Comparison of ENCODE assay signal across 15 cellular contexts in genomic region chr6:143160008-143160407, GRCh38.
DNase-seq lines count a peak whose midpoint lies in the region; ATAC-seq and TF ChIP-seq lines count a peak whose summit lies in the region.
"Had no signal": no experiment of that assay in that cellular context is flagged by ENCODE, and none has a peak within 500 bp of the region (broad histone marks: within the 10 kb centered on the region; RNA-seq: fewer than 3 reads in every experiment).

No MANE protein-coding gene starts in this region.

- H3K27me3 ChIP-seq in GM23248 (replicated peaks; ENCODE audit: insufficient read depth), result no peaks in the 10 kb centered on the region

- H3K27ac ChIP-seq in GM23248, result no peak overlapping the region
- peak overlapping the region; percentile 52 for H3K27ac ChIP-seq in mesodermal cell (ENCODE audit: low read depth, low read length, severe bottlenecking)

- in situ Hi-C loops in GM23248 (cut with MboI), result no loop called here

- H3K4me2 ChIP-seq in GM23248 (ENCODE audit: unreplicated experiment), result peak overlapping the region; percentile 57

- peak; percentile 19; the same call in 1 of the 3 replicates for ATAC-seq in SK-N-SH treated with all-trans-retinoic acid at 6 μM for 48 hours

- H3K9me3 Mint-ChIP-seq in type B pancreatic cell, result no peaks in the 10 kb centered on the region
- H3K9me3 Mint-ChIP-seq in osteocyte (ENCODE audit: unreplicated experiment), result peaks cover 6% of the 10 kb centered on the region

- 47 to 61% methylated on average over 1 of the region's 1 CpG for WGBS in GM23248 (ENCODE audit: low coverage in 1 of 2, low lambda C conversion rate in 2 of 2, missing lambda C conversion rate in 2 of 2), 2 experiments
- WGBS in mesodermal cell (ENCODE audit: insufficient coverage in 2 of 2), 2 experiments, result 67% methylated on average over 1 of the region's 1 CpG; no CpG with 5 or more reads in 1 of the 2 experiments

- no peaks in the 10 kb centered on the region for H3K27me3 Mint-ChIP-seq in type B pancreatic cell
- H3K27me3 Mint-ChIP-seq in osteocyte (ENCODE audit: unreplicated experiment), result no peaks in the 10 kb centered on the region

- peaks cover 45% of the 10 kb centered on the region for H3K4me1 ChIP-seq in GM23248 (ENCODE audit: insufficient read depth)
- peaks cover 25% of the 10 kb centered on the region for H3K4me1 ChIP-seq in mesodermal cell (ENCODE audit: control insufficient read depth, insufficient read depth, low read length, poor library complexity, severe bottlenecking)

- DNase-seq in GM23248 (peak; percentile 17), type B pancreatic cell (ENCODE audit: extremely low spot score, unreplicated experiment) (no peak), AG20443 (ENCODE audit: low spot score) (no peak), osteocyte (ENCODE audit: extremely low spot score, unreplicated experiment) (no peak), NCI-H146 (lab: John Stamatoyannopoulos, UW) (no peak)
- DNase-seq: DMS79 treated with DMSO at 0.1 percent for 48 hours; GDM1; NCI-H1092 treated with DMSO at 0.1 percent for 48 hours; NCI-H2081; NCI-H446 treated with DMSO at 0.1 percent for 48 hours; NK-92 treated with Interleukin-12 subunit alpha and Interleukin-12 subunit beta, amount 100 ng/mL, for 24 hours; Right ventricle myocardium superior had no signal

- peaks cover 4% of the 10 kb centered on the region for H3K36me3 Mint-ChIP-seq in type B pancreatic cell
- peaks cover 9% of the 10 kb centered on the region for H3K36me3 Mint-ChIP-seq in osteocyte (ENCODE audit: unreplicated experiment)
- H3K36me3 Mint-ChIP-seq: CD14-positive monocyte had no signal

- no peak overlapping the region for H3K9ac ChIP-seq in GM23248

- H3K27ac Mint-ChIP-seq in type B pancreatic cell (peak overlapping the region; percentile 25), osteocyte (ENCODE audit: unreplicated experiment) (no peak overlapping the region)
- H3K27ac Mint-ChIP-seq: CD14-positive monocyte had no signal

- H3K9me3 ChIP-seq in GM23248 (ENCODE audit: low read depth), result no peaks in the 10 kb centered on the region
- H3K9me3 ChIP-seq in mesodermal cell (ENCODE audit: control insufficient read depth, low read length), result no peaks in the 10 kb centered on the region

- no peak for TF ChIP-seq CTCF in type B pancreatic cell (conservative IDR thresholded peaks at IDR 0.05)
- TF ChIP-seq CTCF in osteocyte (IDR thresholded peaks at IDR 0.05), result no peak

- peaks cover 28% of the 10 kb centered on the region for H3F3A ChIP-seq in GM23248 (ENCODE audit: insufficient read depth)

- no peak overlapping the region for H3K4me3 ChIP-seq in GM23248
- no peak overlapping the region for H3K4me3 ChIP-seq in mesodermal cell (ENCODE audit: extremely low read depth, insufficient read depth, low read length, poor library complexity, severe bottlenecking)

- H3K36me3 ChIP-seq in GM23248 (ENCODE audit: low read depth) (no peaks in the 10 kb centered on the region), mesodermal cell (ENCODE audit: control insufficient read depth, insufficient read depth, low read length) (no peaks in the 10 kb centered on the region)

- no peaks in the 10 kb centered on the region for H3K9me2 ChIP-seq in GM23248 (ENCODE audit: insufficient read depth)

- no peak overlapping the region for H3K4me3 Mint-ChIP-seq in type B pancreatic cell
- H3K4me3 Mint-ChIP-seq in osteocyte (ENCODE audit: unreplicated experiment), result no peak overlapping the region
- H3K4me3 Mint-ChIP-seq: CD14-positive monocyte had no signal

- H4K20me1 ChIP-seq in GM23248 (ENCODE audit: insufficient read depth), result no peaks in the 10 kb centered on the region

- H3K4me1 Mint-ChIP-seq in type B pancreatic cell (ENCODE audit: unreplicated experiment) (peaks cover 8% of the 10 kb centered on the region), osteocyte (ENCODE audit: unreplicated experiment) (peaks cover 45% of the 10 kb centered on the region)

- no peak overlapping the region for H2AFZ ChIP-seq in GM23248

- no peaks in the 10 kb centered on the region for H3K79me2 ChIP-seq in GM23248 (ENCODE audit: insufficient read depth)

TF ChIP-seq in SK-N-SH treated with all-trans-retinoic acid at 6 μM for 48 hours, 23 proteins besides CTCF, POLR2A, EP300 and RAD21:
- TF ChIP-seq, protein P1, sequence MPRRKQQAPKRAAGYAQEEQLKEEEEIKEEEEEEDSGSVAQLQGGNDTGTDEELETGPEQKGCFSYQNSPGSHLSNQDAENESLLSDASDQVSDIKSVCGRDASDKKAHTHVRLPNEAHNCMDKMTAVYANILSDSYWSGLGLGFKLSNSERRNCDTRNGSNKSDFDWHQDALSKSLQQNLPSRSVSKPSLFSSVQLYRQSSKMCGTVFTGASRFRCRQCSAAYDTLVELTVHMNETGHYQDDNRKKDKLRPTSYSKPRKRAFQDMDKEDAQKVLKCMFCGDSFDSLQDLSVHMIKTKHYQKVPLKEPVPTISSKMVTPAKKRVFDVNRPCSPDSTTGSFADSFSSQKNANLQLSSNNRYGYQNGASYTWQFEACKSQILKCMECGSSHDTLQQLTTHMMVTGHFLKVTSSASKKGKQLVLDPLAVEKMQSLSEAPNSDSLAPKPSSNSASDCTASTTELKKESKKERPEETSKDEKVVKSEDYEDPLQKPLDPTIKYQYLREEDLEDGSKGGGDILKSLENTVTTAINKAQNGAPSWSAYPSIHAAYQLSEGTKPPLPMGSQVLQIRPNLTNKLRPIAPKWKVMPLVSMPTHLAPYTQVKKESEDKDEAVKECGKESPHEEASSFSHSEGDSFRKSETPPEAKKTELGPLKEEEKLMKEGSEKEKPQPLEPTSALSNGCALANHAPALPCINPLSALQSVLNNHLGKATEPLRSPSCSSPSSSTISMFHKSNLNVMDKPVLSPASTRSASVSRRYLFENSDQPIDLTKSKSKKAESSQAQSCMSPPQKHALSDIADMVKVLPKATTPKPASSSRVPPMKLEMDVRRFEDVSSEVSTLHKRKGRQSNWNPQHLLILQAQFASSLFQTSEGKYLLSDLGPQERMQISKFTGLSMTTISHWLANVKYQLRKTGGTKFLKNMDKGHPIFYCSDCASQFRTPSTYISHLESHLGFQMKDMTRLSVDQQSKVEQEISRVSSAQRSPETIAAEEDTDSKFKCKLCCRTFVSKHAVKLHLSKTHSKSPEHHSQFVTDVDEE (CRISPR knock-in tag; IDR thresholded peaks at IDR 0.05), result no peak
- no peak for TF ChIP-seq TCF4 (CRISPR knock-in tag; IDR thresholded peaks at IDR 0.05; ENCODE audit: borderline replicate concordance)
- TF ChIP-seq TOX (CRISPR knock-in tag; IDR thresholded peaks at IDR 0.05; ENCODE audit: borderline replicate concordance), result no peak
- no peak for TF ChIP-seq PATZ1 (CRISPR knock-in tag; IDR thresholded peaks at IDR 0.05; ENCODE audit: borderline replicate concordance)
